ENCODE assay signal across 2 cellular contexts in the genomic region with DNA sequence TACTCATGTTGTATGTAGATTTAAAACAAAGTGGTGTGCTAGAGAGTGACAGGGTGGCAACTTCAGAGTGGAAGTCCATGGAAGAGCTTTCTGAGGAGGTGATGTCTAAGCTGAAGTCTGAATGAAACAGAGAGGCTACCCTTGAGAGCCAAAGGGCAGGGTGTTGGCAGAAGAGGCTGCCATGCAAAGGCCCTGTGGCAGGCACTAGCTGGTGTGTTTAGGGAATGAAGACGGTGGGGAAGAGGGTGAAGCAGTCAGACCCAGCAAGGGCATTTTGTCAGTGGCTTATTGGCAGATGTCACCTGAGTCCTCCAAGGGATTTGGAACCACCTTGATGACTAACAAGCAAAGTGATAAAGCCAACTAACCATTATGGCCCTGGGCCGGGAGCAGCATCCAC.
TF ChIP-seq lines count a peak whose summit lies in the region.

No MANE protein-coding gene starts in this region.

TF ChIP-seq in HEK293, 187 proteins besides CTCF, POLR2A, EP300 and RAD21:
- TF ChIP-seq ZBTB7A (tag by site-specific recombination; IDR thresholded peaks at IDR 0.05; ENCODE audit: low read depth) (no peak), ZNF623 (tag by site-specific recombination; IDR thresholded peaks at IDR 0.05) (peak; percentile 97)

TF ChIP-seq in K562, 482 proteins besides CTCF, POLR2A, EP300 and RAD21:
- no peak for TF ChIP-seq MAZ (CRISPR knock-in tag; conservative IDR thresholded peaks at IDR 0.05 in 1 of 2, IDR thresholded peaks at IDR 0.05 in 1 of 2)
- peak; percentile 38 for TF ChIP-seq RBM25 (IDR thresholded peaks at IDR 0.05; ENCODE audit: low read depth, low read length, severe bottlenecking)
